Comparison of ENCODE assay signal across 15 cellular contexts in genomic region chr6:170393807-170394399, GRCh38.
A peak's percentile ranks its signal among the peaks of the same experiment; 100 is the strongest.
DNase-seq lines count a peak whose midpoint lies in the region; ATAC-seq and TF ChIP-seq lines count a peak whose summit lies in the region.
"Had no signal": no experiment of that assay in that cellular context is flagged by ENCODE, and none has a peak within 500 bp of the region (broad histone marks: within the 10 kb centered on the region; RNA-seq: fewer than 3 reads in every experiment).

No MANE protein-coding gene starts in this region.

- DNase-seq in activated naive CD4-positive, alpha-beta T cell treated with anti-CD3 and anti-CD28 coated beads for 36 hours = peak; percentile 44
- DNase-seq in activated naive CD4-positive, alpha-beta T cell treated with anti-CD3 and anti-CD28 coated beads, Interleukin-2, amount 50 U/mL, for 16 hours = no peak
- peak; percentile 42 for DNase-seq in activated CD4-positive, alpha-beta memory T cell treated with anti-CD3 and anti-CD28 coated beads, Interleukin-2, amount 10 ng/mL, durations not matched to agents 7 days and 5 days
- DNase-seq in ecto neural progenitor cell (ENCODE audit: low spot score) (peak; percentile 39), NCI-H1092 treated with DMSO at 0.1 percent for 48 hours (lab: John Stamatoyannopoulos, UW) (no peak), spleen (no peak)
- DNase-seq in stimulated activated effector memory CD8-positive, alpha-beta T cell treated with anti-CD3 and anti-CD28 coated beads, Interleukin-12 subunit alpha, Interleukin-12 subunit beta, amount 100 ng/mL, for 72 hours (ENCODE audit: low spot score in 2 of 2) = peak in 1 of 2 donors; percentile 70
- DNase-seq: adrenal gland; CD8-positive, alpha-beta memory T cell; lower lobe of right lung; NCI-H1105 treated with DMSO at 0.1 percent for 48 hours; stimulated activated naive CD4-positive, alpha-beta T cell had no signal

- TF ChIP-seq CTCF in spleen (IDR thresholded peaks at IDR 0.05 in 8 of 11, conservative IDR thresholded peaks at IDR 0.05 in 3 of 11) = no peak

- H3K4me1 ChIP-seq in spleen = no peaks in the 10 kb centered on the region
- H3K4me1 ChIP-seq: adrenal gland, lower lobe of right lung had no signal

- no peak overlapping the region for H3K27ac ChIP-seq in spleen
- H3K27ac ChIP-seq: adrenal gland, lower lobe of right lung had no signal

- no peaks in the 10 kb centered on the region for H3K27me3 Mint-ChIP-seq in activated naive CD4-positive, alpha-beta T cell treated with anti-CD3 and anti-CD28 coated beads for 36 hours (ENCODE audit: low read depth)
- no peaks in the 10 kb centered on the region for H3K27me3 Mint-ChIP-seq in activated CD4-positive, alpha-beta memory T cell treated with anti-CD3 and anti-CD28 coated beads, Interleukin-2, amount 10 ng/mL, durations not matched to agents 7 days and 5 days
- H3K27me3 Mint-ChIP-seq: CD8-positive, alpha-beta memory T cell had no signal

- H3K4me1 Mint-ChIP-seq in activated naive CD4-positive, alpha-beta T cell treated with anti-CD3 and anti-CD28 coated beads for 36 hours (ENCODE audit: low read depth) = peaks cover 4% of the 10 kb centered on the region
- H3K4me1 Mint-ChIP-seq in activated CD4-positive, alpha-beta memory T cell treated with anti-CD3 and anti-CD28 coated beads, Interleukin-2, amount 10 ng/mL, durations not matched to agents 7 days and 5 days = peaks cover 8% of the 10 kb centered on the region
- peaks cover 14% of the 10 kb centered on the region for H3K4me1 Mint-ChIP-seq in stimulated activated effector memory CD8-positive, alpha-beta T cell treated with anti-CD3 and anti-CD28 coated beads, Interleukin-12 subunit alpha, Interleukin-12 subunit beta, amount 100 ng/mL, for 72 hours
- H3K4me1 Mint-ChIP-seq: CD8-positive, alpha-beta memory T cell had no signal

- POLR2A ChIA-PET in activated CD4-positive, alpha-beta memory T cell treated with anti-CD3 and anti-CD28 coated beads, Interleukin-2, amount 10 ng/mL, durations not matched to agents 7 days and 5 days (lab: Charles Lee) = no interaction called here

- WGBS in spleen, 5 donors = 92 to 99% (median 96%) methylated on average over 8 to 9 of the region's 9 CpGs

- CTCF ChIA-PET in activated naive CD4-positive, alpha-beta T cell treated with anti-CD3 and anti-CD28 coated beads for 36 hours (lab: Charles Lee) = no interaction called here
- CTCF ChIA-PET in activated CD4-positive, alpha-beta memory T cell treated with anti-CD3 and anti-CD28 coated beads, Interleukin-2, amount 10 ng/mL, durations not matched to agents 7 days and 5 days (lab: Charles Lee) = interaction anchor here (0.6 kb wide), 1 partner anchor 181 kb away, joined by 3 read pairs; no protein-coding TSS in a partner anchor

- peak; percentile 97 for ATAC-seq in stimulated activated effector memory CD8-positive, alpha-beta T cell treated with anti-CD3 and anti-CD28 coated beads, Interleukin-12 subunit alpha, Interleukin-12 subunit beta, amount 100 ng/mL, for 72 hours
- ATAC-seq in GM21723 (IDR thresholded peaks at IDR 0.05; ENCODE audit: unreplicated experiment) = no peak
- ATAC-seq: K562, lower lobe of right lung had no signal

- H3K9me3 Mint-ChIP-seq in activated naive CD4-positive, alpha-beta T cell treated with anti-CD3 and anti-CD28 coated beads for 36 hours = no peaks in the 10 kb centered on the region
- peaks cover 4% of the 10 kb centered on the region for H3K9me3 Mint-ChIP-seq in activated CD4-positive, alpha-beta memory T cell treated with anti-CD3 and anti-CD28 coated beads, Interleukin-2, amount 10 ng/mL, durations not matched to agents 7 days and 5 days
- no peaks in the 10 kb centered on the region for H3K9me3 Mint-ChIP-seq in stimulated activated effector memory CD8-positive, alpha-beta T cell treated with anti-CD3 and anti-CD28 coated beads, Interleukin-12 subunit alpha, Interleukin-12 subunit beta, amount 100 ng/mL, for 72 hours
- H3K9me3 Mint-ChIP-seq: CD8-positive, alpha-beta memory T cell; nephron had no signal

- H3K4me3 Mint-ChIP-seq in activated naive CD4-positive, alpha-beta T cell treated with anti-CD3 and anti-CD28 coated beads for 36 hours = no peak overlapping the region
- no peak overlapping the region for H3K4me3 Mint-ChIP-seq in activated CD4-positive, alpha-beta memory T cell treated with anti-CD3 and anti-CD28 coated beads, Interleukin-2, amount 10 ng/mL, durations not matched to agents 7 days and 5 days
- no peak overlapping the region for H3K4me3 Mint-ChIP-seq in stimulated activated effector memory CD8-positive, alpha-beta T cell treated with anti-CD3 and anti-CD28 coated beads, Interleukin-12 subunit alpha, Interleukin-12 subunit beta, amount 100 ng/mL, for 72 hours
- H3K4me3 Mint-ChIP-seq: CD8-positive, alpha-beta memory T cell; nephron had no signal

- H3K27me3 ChIP-seq in spleen (replicated peaks in 1 of 7) = no peaks in the 10 kb centered on the region
- H3K27me3 ChIP-seq: adrenal gland had no signal

- peaks cover 0 to 96% (median 84%) of the 10 kb centered on the region in 6 donors for H3K36me3 ChIP-seq in spleen

- peak overlapping the region; percentile 77 for H3K27ac Mint-ChIP-seq in activated naive CD4-positive, alpha-beta T cell treated with anti-CD3 and anti-CD28 coated beads for 36 hours
- peak overlapping the region; percentile 16 for H3K27ac Mint-ChIP-seq in activated CD4-positive, alpha-beta memory T cell treated with anti-CD3 and anti-CD28 coated beads, Interleukin-2, amount 10 ng/mL, durations not matched to agents 7 days and 5 days
- peak overlapping the region; percentile 86 for H3K27ac Mint-ChIP-seq in stimulated activated effector memory CD8-positive, alpha-beta T cell treated with anti-CD3 and anti-CD28 coated beads, Interleukin-12 subunit alpha, Interleukin-12 subunit beta, amount 100 ng/mL, for 72 hours
- H3K27ac Mint-ChIP-seq: nephron had no signal

- no peak for TF ChIP-seq POLR2A in spleen (IDR thresholded peaks at IDR 0.05)

- intact Hi-C loops in activated naive CD4-positive, alpha-beta T cell treated with anti-CD3 and anti-CD28 coated beads for 36 hours (cut with micrococcal nuclease) = no loop called here
- intact Hi-C loops in spleen (cut with DNase I; ENCODE audit: low total_unique reads) = no loop called here

- H3K36me3 Mint-ChIP-seq in activated naive CD4-positive, alpha-beta T cell treated with anti-CD3 and anti-CD28 coated beads for 36 hours (ENCODE audit: low read depth) = peaks cover 39% of the 10 kb centered on the region
- H3K36me3 Mint-ChIP-seq in activated CD4-positive, alpha-beta memory T cell treated with anti-CD3 and anti-CD28 coated beads, Interleukin-2, amount 10 ng/mL, durations not matched to agents 7 days and 5 days (ENCODE audit: low read depth) = peaks cover 40% of the 10 kb centered on the region
- peaks cover 68% of the 10 kb centered on the region for H3K36me3 Mint-ChIP-seq in stimulated activated effector memory CD8-positive, alpha-beta T cell treated with anti-CD3 and anti-CD28 coated beads, Interleukin-12 subunit alpha, Interleukin-12 subunit beta, amount 100 ng/mL, for 72 hours

- H3K4me3 ChIP-seq in spleen = no peak overlapping the region
- H3K4me3 ChIP-seq: adrenal gland, K562, lower lobe of right lung had no signal

- no peaks in the 10 kb centered on the region for H3K9me3 ChIP-seq in spleen
- H3K9me3 ChIP-seq: adrenal gland, lower lobe of right lung had no signal

Comparison
In these comparisons a context has a peak if more than half of its experiments do, and no peak if none do; other contexts are left out.
1. DNase-seq: peak in activated naive CD4-positive, alpha-beta T cell treated with anti-CD3 and anti-CD28 coated beads for 36 hours (single experiment), activated CD4-positive, alpha-beta memory T cell treated with anti-CD3 and anti-CD28 coated beads, Interleukin-2, amount 10 ng/mL, durations not matched to agents 7 days and 5 days (single experiment) and ecto neural progenitor cell (single experiment); none in activated naive CD4-positive, alpha-beta T cell treated with anti-CD3 and anti-CD28 coated beads, Interleukin-2, amount 50 U/mL, for 16 hours (single experiment), NCI-H1092 treated with DMSO at 0.1 percent for 48 hours (single experiment) and spleen (single experiment).
2. H3K27ac Mint-ChIP-seq: peak in every context shown above with its lines; median percentile 86 in stimulated activated effector memory CD8-positive, alpha-beta T cell treated with anti-CD3 and anti-CD28 coated beads, Interleukin-12 subunit alpha, Interleukin-12 subunit beta, amount 100 ng/mL, for 72 hours; 77 in activated naive CD4-positive, alpha-beta T cell treated with anti-CD3 and anti-CD28 coated beads for 36 hours; 16 in activated CD4-positive, alpha-beta memory T cell treated with anti-CD3 and anti-CD28 coated beads, Interleukin-2, amount 10 ng/mL, durations not matched to agents 7 days and 5 days.